Comparison of ENCODE assay signal across 13 cellular contexts in the genomic region with DNA sequence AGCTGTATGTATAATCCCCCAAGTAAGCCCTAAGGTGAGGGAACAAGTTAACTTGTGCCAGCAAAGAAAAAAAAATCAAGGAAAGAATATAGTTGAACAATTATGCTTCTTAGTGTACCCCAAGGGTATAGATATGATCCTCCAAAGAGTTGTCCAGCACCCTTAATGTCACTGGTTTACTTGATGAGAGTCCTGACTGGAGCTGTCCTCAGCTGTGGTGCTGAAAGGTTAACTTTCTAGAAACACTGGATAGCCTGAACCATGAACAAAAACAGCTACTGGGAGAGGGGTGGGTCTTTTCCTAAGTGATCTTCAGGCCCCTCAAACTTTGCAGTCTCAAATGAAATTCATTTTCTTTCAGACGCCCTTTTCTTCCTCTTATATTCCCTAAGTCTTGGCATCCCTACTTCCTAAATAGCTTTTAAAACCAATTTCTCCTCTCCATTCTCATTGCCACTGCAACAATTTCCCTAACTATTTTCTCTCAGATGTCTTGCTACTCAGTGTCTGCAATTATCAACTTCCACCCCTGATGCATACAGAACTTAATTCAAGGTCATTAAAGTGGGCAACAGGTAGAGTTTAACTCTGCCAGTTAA.
DNase-seq lines count a peak whose midpoint lies in the region; ATAC-seq, FAIRE-seq and TF ChIP-seq lines count a peak whose summit lies in the region.
"Had no signal": no experiment of that assay in that cellular context is flagged by ENCODE, and none has a peak within 500 bp of the region (broad histone marks: within the 10 kb centered on the region; RNA-seq: fewer than 3 reads in every experiment).

No MANE protein-coding gene starts in this region.

- TF ChIP-seq POLR2A in breast epithelium (IDR thresholded peaks at IDR 0.05) = no peak

- no TSS peak for BruUV-seq in MCF 10A (replicated peaks; lab: Mats Ljungman, UMichigan)

- TF ChIP-seq CTCF in MCF 10A (IDR thresholded peaks at IDR 0.05; ENCODE audit: unreplicated experiment) (no peak), breast epithelium (IDR thresholded peaks at IDR 0.05) (no peak), fibroblast of lung (conservative IDR thresholded peaks at IDR 0.05 in 1 of 2, IDR thresholded peaks at IDR 0.05 in 1 of 2; ENCODE audit: low read depth in 1 of 2, low read length in 2 of 2) (no peak), lower lobe of right lung (IDR thresholded peaks at IDR 0.05) (no peak)

- no peak overlapping the region for H3K4me3 ChIP-seq in breast epithelium
- no peak overlapping the region for H3K4me3 ChIP-seq in fibroblast of lung (replicated peaks in 1 of 4; ENCODE audit: control extremely low read depth in 1 of 4, insufficient read depth in 1 of 4, low read depth in 3 of 4, low read length in 4 of 4)
- no peak overlapping the region for H3K4me3 ChIP-seq in lower lobe of right lung
- H3K4me3 ChIP-seq: right atrium auricular region had no signal

- peaks cover 8% of the 10 kb centered on the region for H3K9me3 Mint-ChIP-seq in MCF 10A (ENCODE audit: unreplicated experiment)

- H3K36me3 Mint-ChIP-seq in MCF 10A (ENCODE audit: insufficient read depth, unreplicated experiment) = no peaks in the 10 kb centered on the region
- H3K36me3 Mint-ChIP-seq: activated naive CD4-positive, alpha-beta T cell treated with anti-CD3 and anti-CD28 coated beads, Interleukin-2, amount 50 U/mL, for 72 hours; CD14-positive monocyte had no signal

- intact Hi-C loops in MCF 10A (cut with micrococcal nuclease) (no loop called here), breast epithelium (cut with DNase I; ENCODE audit: low total_unique reads) (no loop called here), left ventricle myocardium superior (cut with micrococcal nuclease) (no loop called here), Right ventricle myocardium superior (cut with DNase I) (loop anchor here (10.0 kb wide), 1 partner anchor 65 kb away; no protein-coding TSS in a partner anchor), lower lobe of right lung (cut with DNase I) (no loop called here)

- peak; percentile 54 for DNase-seq in MCF 10A (ENCODE audit: unreplicated experiment)
- DNase-seq in breast epithelium (ENCODE audit: low spot score in 2 of 2) = no peak
- peak; percentile 50 for DNase-seq in RPMI7951 (ENCODE audit: low read depth)
- peak; percentile 2 to 12 for DNase-seq in fibroblast of lung (ENCODE audit: low read depth in 2 of 2)
- peak; percentile 29 for DNase-seq in urothelium cell line (ENCODE audit: low spot score)
- DNase-seq in left ventricle myocardium superior = no peak
- no peak for DNase-seq in Right ventricle myocardium superior
- DNase-seq in lower lobe of right lung = no peak

- H3K27ac ChIP-seq in breast epithelium (no peak overlapping the region), fibroblast of lung (ENCODE audit: insufficient read depth, low read length) (no peak overlapping the region), lower lobe of right lung (no peak overlapping the region)
- H3K27ac ChIP-seq: KMS-11, right atrium auricular region had no signal

- H3K9ac ChIP-seq in fibroblast of lung (ENCODE audit: insufficient read depth, low read length) = no peak overlapping the region
- H3K9ac ChIP-seq: KMS-11 had no signal

- H3K36me3 ChIP-seq in breast epithelium = no peaks in the 10 kb centered on the region
- H3K36me3 ChIP-seq in fibroblast of lung (ENCODE audit: control insufficient read depth, insufficient read depth, low read length) = no peaks in the 10 kb centered on the region
- no peaks in the 10 kb centered on the region for H3K36me3 ChIP-seq in lower lobe of right lung
- H3K36me3 ChIP-seq: right atrium auricular region had no signal

- ATAC-seq in left ventricle myocardium superior (no peak), Right ventricle myocardium superior (ENCODE audit: poor library complexity) (no peak), lower lobe of right lung (no peak)
- ATAC-seq: activated naive CD4-positive, alpha-beta T cell treated with anti-CD3 and anti-CD28 coated beads, Interleukin-2, amount 50 U/mL, for 72 hours had no signal

- no peaks in the 10 kb centered on the region for H3K4me1 Mint-ChIP-seq in MCF 10A (ENCODE audit: insufficient read depth, unreplicated experiment)
- H3K4me1 Mint-ChIP-seq: CD14-positive monocyte had no signal

- no peaks in the 10 kb centered on the region for H4K20me1 ChIP-seq in fibroblast of lung (ENCODE audit: control insufficient read depth, extremely low read depth, insufficient read depth, low read length)

- CTCF ChIA-PET in MCF 10A (lab: Yijun Ruan, JAX) = interaction anchor here (0.6 to 1.6 kb wide), 2 partner anchors 60 to 195 kb away, joined by 5 to 6 read pairs; no protein-coding TSS in a partner anchor

- POLR2A ChIA-PET in MCF 10A (lab: Yijun Ruan, JAX) = no interaction called here

- H3K4me1 ChIP-seq in breast epithelium (no peaks in the 10 kb centered on the region), fibroblast of lung (ENCODE audit: control insufficient read depth, extremely low read depth, insufficient read depth, low read length) (no peaks in the 10 kb centered on the region), lower lobe of right lung (no peaks in the 10 kb centered on the region)
- H3K4me1 ChIP-seq: right atrium auricular region had no signal

- H3K27me3 Mint-ChIP-seq in MCF 10A (ENCODE audit: insufficient read depth, unreplicated experiment) = peaks cover 41% of the 10 kb centered on the region

- H3K9me3 ChIP-seq in breast epithelium = peaks cover 6 to 14% of the 10 kb centered on the region in 2 donors
- H3K9me3 ChIP-seq in fibroblast of lung (ENCODE audit: control insufficient read depth, insufficient read depth, low read depth, low read length) = no peaks in the 10 kb centered on the region
- H3K9me3 ChIP-seq in lower lobe of right lung = no peaks in the 10 kb centered on the region
- H3K9me3 ChIP-seq: right atrium auricular region had no signal

- H2AFZ ChIP-seq in fibroblast of lung (ENCODE audit: low read length) = no peak overlapping the region

- H3K79me2 ChIP-seq in fibroblast of lung (ENCODE audit: control insufficient read depth, insufficient read depth, low read length) = no peaks in the 10 kb centered on the region

- H3K27me3 ChIP-seq in breast epithelium (no peaks in the 10 kb centered on the region), fibroblast of lung (ENCODE audit: control insufficient read depth, insufficient read depth, low read length) (no peaks in the 10 kb centered on the region), lower lobe of right lung (ENCODE audit: low read depth) (no peaks in the 10 kb centered on the region)
- H3K27me3 ChIP-seq: right atrium auricular region had no signal

- H3K4me3 Mint-ChIP-seq in MCF 10A (ENCODE audit: unreplicated experiment) = no peak overlapping the region
- H3K4me3 Mint-ChIP-seq: CD14-positive monocyte had no signal

- no peak overlapping the region for H3K27ac Mint-ChIP-seq in MCF 10A (ENCODE audit: low read depth, unreplicated experiment)
- H3K27ac Mint-ChIP-seq: activated naive CD4-positive, alpha-beta T cell treated with anti-CD3 and anti-CD28 coated beads, Interleukin-2, amount 50 U/mL, for 72 hours; CD14-positive monocyte had no signal

- no peak overlapping the region for H3K4me2 ChIP-seq in fibroblast of lung (ENCODE audit: extremely low read depth, insufficient read depth, low read length)
- H3K4me2 ChIP-seq: KMS-11 had no signal

- FAIRE-seq in urothelium cell line (lab: Jason Lieb, UNC) = no peak
- FAIRE-seq: GM12892 had no signal

Comparison
In these comparisons a context has a peak if more than half of its experiments do, and no peak if none do; other contexts are left out.
1. DNase-seq: peak in MCF 10A (single experiment), RPMI7951 (single experiment), fibroblast of lung (2 of 2) and urothelium cell line (single experiment); none in breast epithelium (0 of 2), left ventricle myocardium superior (single experiment), Right ventricle myocardium superior (single experiment) and lower lobe of right lung (single experiment).